11 cellular contexts compared by ENCODE assay signal in genomic region chr10:99535764-99536399, GRCh38. TPM values are rescaled to one million over a fixed set of nuclear protein-coding genes. Genes with fewer than 3 reads are reported as not detected.
DNase-seq lines count a peak whose midpoint lies in the region; ATAC-seq, FAIRE-seq and TF ChIP-seq lines count a peak whose summit lies in the region.
"Had no signal": no experiment of that assay in that cellular context is flagged by ENCODE, and none has a peak within 500 bp of the region (broad histone marks: within the 10 kb centered on the region; RNA-seq: fewer than 3 reads in every experiment).

No MANE protein-coding gene starts in this region.

- H3K27me3 Mint-ChIP-seq in T-cell, result peaks cover 63 to 83% of the 10 kb centered on the region in 2 donors

- TF ChIP-seq CTCF in keratinocyte (optimal IDR thresholded peaks at IDR 0.05 in 1 of 3, IDR thresholded peaks at IDR 0.05 in 1 of 3, conservative IDR thresholded peaks at IDR 0.05 in 1 of 3; ENCODE audit: extremely low read depth in 1 of 3, insufficient read depth in 2 of 3, low read length in 3 of 3), result no peak

- H3K9me3 ChIP-seq in keratinocyte (ENCODE audit: control insufficient read depth, low read depth, low read length) (peaks cover 10% of the 10 kb centered on the region), skeletal muscle satellite cell (replicated peaks; ENCODE audit: low read length) (peaks cover 5% of the 10 kb centered on the region)

- H3K79me2 ChIP-seq in keratinocyte (ENCODE audit: control insufficient read depth, insufficient read depth, low read length), result no peaks in the 10 kb centered on the region

- no peaks in the 10 kb centered on the region for H3K9me1 ChIP-seq in keratinocyte (ENCODE audit: control insufficient read depth, extremely low read depth, insufficient read depth, low read length)

- FAIRE-seq in keratinocyte (lab: Jason Lieb, UNC), result no peak

- peak overlapping the region in 2 of 3 donors; percentile 24 to 62 for H3K4me3 Mint-ChIP-seq in T-cell

- peaks cover 34 to 52% (median 47%) of the 10 kb centered on the region in 3 donors for H3K4me1 Mint-ChIP-seq in T-cell

- dilution Hi-C loops in keratinocyte (cut with MboI; ENCODE audit: extremely low pct_ligation_motif_present, low sequenced_read_pairs), result no loop called here

- H3K36me3 Mint-ChIP-seq in T-cell, result no peaks in the 10 kb centered on the region

- H3K9ac ChIP-seq in keratinocyte (ENCODE audit: control insufficient read depth, extremely low read depth, insufficient read depth, low read length) (no peak overlapping the region), skeletal muscle satellite cell (ENCODE audit: low read depth, low read length) (no peak overlapping the region)

- H2AFZ ChIP-seq in keratinocyte (ENCODE audit: control insufficient read depth, low read length), result no peak overlapping the region

- CTCF ChIA-PET in T-cell (lab: Charles Lee), result no interaction called here

- H3K27ac Mint-ChIP-seq in T-cell, result no peak overlapping the region

- H3K9me3 Mint-ChIP-seq in T-cell, result no peaks in the 10 kb centered on the region

- no peak for ATAC-seq in T-cell (replicated peaks in 1 of 4)
- no peak for ATAC-seq in activated CD4-positive, CD25-positive, alpha-beta regulatory T cell treated with anti-CD3 and anti-CD28 coated beads, Interleukin-2, amount 50 U/mL, for 24 hours

- H4K20me1 ChIP-seq in keratinocyte (ENCODE audit: control insufficient read depth, extremely low read depth, insufficient read depth, low read length), result peaks cover 4% of the 10 kb centered on the region

- H3K4me2 ChIP-seq in keratinocyte (ENCODE audit: control insufficient read depth, extremely low read depth, insufficient read depth, low read depth, low read length) (peak overlapping the region; percentile 75), skeletal muscle satellite cell (ENCODE audit: low read length) (peak overlapping the region; percentile 69)

- H3K4me3 ChIP-seq in keratinocyte (ENCODE audit: control insufficient read depth in 2 of 3, extremely low read depth in 1 of 3, insufficient read depth in 2 of 3, low read depth in 1 of 3, low read length in 3 of 3) (peak overlapping the region in 2 of 3 experiments; percentile 7 to 48), skeletal muscle satellite cell (ENCODE audit: low read length) (no peak overlapping the region)

- DNase-seq in DMS 273 (lab: John Stamatoyannopoulos, UW; ENCODE audit: unreplicated experiment) (peak; percentile 22), DMS 273 treated with DMSO at 0.1 percent for 48 hours (lab: John Stamatoyannopoulos, UW) (no peak), T-cell (no peak), keratinocyte (ENCODE audit: low read depth, low spot score) (no peak), NK-92 (lab: John Stamatoyannopoulos, UW; ENCODE audit: unreplicated experiment) (no peak), SKM-1 (lab: John Stamatoyannopoulos, UW; ENCODE audit: unreplicated experiment) (no peak)
- DNase-seq: activated gamma-delta T cell treated with Interleukin-2 at 50 U/mL for 16 hours, GF-D8 had no signal

- H3K4me1 ChIP-seq in keratinocyte (ENCODE audit: control insufficient read depth, extremely low read depth, insufficient read depth, low read length), result peaks cover 12% of the 10 kb centered on the region
- H3K4me1 ChIP-seq in skeletal muscle satellite cell (ENCODE audit: control insufficient read depth, insufficient read depth, low read length), result peaks cover 3% of the 10 kb centered on the region

- H3K36me3 ChIP-seq in keratinocyte (ENCODE audit: control insufficient read depth in 2 of 2, extremely low read depth in 1 of 2, insufficient read depth in 2 of 2, low read length in 2 of 2) (no peaks in the 10 kb centered on the region), skeletal muscle satellite cell (ENCODE audit: insufficient read depth, low read length) (no peaks in the 10 kb centered on the region)

- no peak overlapping the region for H3K27ac ChIP-seq in keratinocyte (ENCODE audit: control insufficient read depth, insufficient read depth, low read length)

- POLR2A ChIA-PET in T-cell (lab: Charles Lee), result no interaction called here

- H3K27me3 ChIP-seq in keratinocyte (ENCODE audit: control insufficient read depth, extremely low read depth, insufficient read depth, low read length), result peaks cover 98% of the 10 kb centered on the region
- H3K27me3 ChIP-seq in skeletal muscle satellite cell (ENCODE audit: control insufficient read depth, insufficient read depth, low read length), result peaks cover 93% of the 10 kb centered on the region

RNA-seq across cellular contexts. Expression of gene NKX2-3, which starts 3.1 kb away (rescaled TPM):
- under 1 TPM in 1 of 5 donors, not detected in 4; 0.15 TPM for total RNA-seq in T-cell
- polyA plus RNA-seq in keratinocyte, result not detected in 3 replicates
- polyA plus RNA-seq in keratinocyte (2011; ENCODE audit: low read depth), result not detected
- polyA plus RNA-seq in keratinocyte (2011; cell fraction: cytosol; rRNA removed), result not detected in 2 replicates
- polyA plus RNA-seq in keratinocyte (2011; cell fraction: nucleus; rRNA removed), result not detected in 2 replicates
- not detected in 2 replicates for polyA plus RNA-seq in keratinocyte (2012; ENCODE audit: low replicate concordance)
- not detected in 3 replicates for polyA minus RNA-seq in keratinocyte
- not detected for polyA minus RNA-seq in keratinocyte (2011; cell fraction: cytosol; rRNA and poly(A)+ RNA removed)
- polyA minus RNA-seq in keratinocyte (2011; cell fraction: nucleus; rRNA and poly(A)+ RNA removed), result not detected in 2 replicates
- total RNA-seq in skeletal muscle satellite cell (2012; rRNA removed), result not detected in 2 replicates
- total RNA-seq: posterior vena cava had no signal
